ENCODE assay signal across 2 cellular contexts in the genomic region with DNA sequence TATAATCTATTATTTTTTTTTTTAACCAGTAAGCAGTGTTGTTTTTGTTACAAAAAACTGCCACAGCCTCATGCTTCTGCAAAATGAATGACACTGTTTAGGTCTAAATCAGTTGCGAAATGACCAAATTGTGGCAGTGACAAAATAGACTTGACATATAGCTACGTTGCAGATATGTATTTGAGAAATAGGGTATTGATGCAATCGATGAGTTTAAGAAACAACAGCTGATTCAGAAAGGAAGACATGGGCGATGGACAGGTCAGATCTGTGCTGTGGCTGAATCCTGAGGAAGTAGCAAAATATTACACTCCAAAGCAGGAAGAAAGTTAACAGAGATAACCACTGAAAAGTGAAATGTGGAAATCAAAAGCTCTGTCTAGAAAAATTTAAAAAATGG.
TF ChIP-seq lines count a peak whose summit lies in the region.

No MANE protein-coding gene starts in this region.

TF ChIP-seq in IMR-90, 13 proteins besides CTCF, POLR2A, EP300 and RAD21:
- TF ChIP-seq CEBPB (IDR thresholded peaks at IDR 0.05; ENCODE audit: low read depth, low read length) (peak; percentile 22; the same call in 1 of the 2 replicates), RFX5 (IDR thresholded peaks at IDR 0.05; ENCODE audit: low read depth, low read length) (no peak)

TF ChIP-seq in endothelial cell of umbilical vein, 7 proteins besides CTCF, POLR2A, EP300 and RAD21:
- TF ChIP-seq FOS (IDR thresholded peaks at IDR 0.05; ENCODE audit: borderline replicate concordance, insufficient read depth, low read length) (no peak), JUN (IDR thresholded peaks at IDR 0.05; ENCODE audit: borderline replicate concordance, insufficient read depth, insufficient read length, low read depth) (no peak), MYC (IDR thresholded peaks at IDR 0.05; ENCODE audit: low read depth, low read length) (no peak), EZH2 (IDR thresholded peaks at IDR 0.05; ENCODE audit: borderline replicate concordance, low read depth, low read length, severe bottlenecking) (no peak), GATA2 (IDR thresholded peaks at IDR 0.05; ENCODE audit: insufficient read depth, insufficient read length, low read depth, low read length) (no peak), POLR2AphosphoS5 (IDR thresholded peaks at IDR 0.05; ENCODE audit: insufficient read depth, low read depth, low read length) (no peak)
- TF ChIP-seq, protein P1, sequence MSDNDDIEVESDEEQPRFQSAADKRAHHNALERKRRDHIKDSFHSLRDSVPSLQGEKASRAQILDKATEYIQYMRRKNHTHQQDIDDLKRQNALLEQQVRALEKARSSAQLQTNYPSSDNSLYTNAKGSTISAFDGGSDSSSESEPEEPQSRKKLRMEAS (IDR thresholded peaks at IDR 0.05; ENCODE audit: insufficient read depth, insufficient read length) = no peak
TF ChIP-seq in endothelial cell of umbilical vein: peak in this region for 0.
